Comparison of ENCODE assay signal across 8 cellular contexts in the genomic region with DNA sequence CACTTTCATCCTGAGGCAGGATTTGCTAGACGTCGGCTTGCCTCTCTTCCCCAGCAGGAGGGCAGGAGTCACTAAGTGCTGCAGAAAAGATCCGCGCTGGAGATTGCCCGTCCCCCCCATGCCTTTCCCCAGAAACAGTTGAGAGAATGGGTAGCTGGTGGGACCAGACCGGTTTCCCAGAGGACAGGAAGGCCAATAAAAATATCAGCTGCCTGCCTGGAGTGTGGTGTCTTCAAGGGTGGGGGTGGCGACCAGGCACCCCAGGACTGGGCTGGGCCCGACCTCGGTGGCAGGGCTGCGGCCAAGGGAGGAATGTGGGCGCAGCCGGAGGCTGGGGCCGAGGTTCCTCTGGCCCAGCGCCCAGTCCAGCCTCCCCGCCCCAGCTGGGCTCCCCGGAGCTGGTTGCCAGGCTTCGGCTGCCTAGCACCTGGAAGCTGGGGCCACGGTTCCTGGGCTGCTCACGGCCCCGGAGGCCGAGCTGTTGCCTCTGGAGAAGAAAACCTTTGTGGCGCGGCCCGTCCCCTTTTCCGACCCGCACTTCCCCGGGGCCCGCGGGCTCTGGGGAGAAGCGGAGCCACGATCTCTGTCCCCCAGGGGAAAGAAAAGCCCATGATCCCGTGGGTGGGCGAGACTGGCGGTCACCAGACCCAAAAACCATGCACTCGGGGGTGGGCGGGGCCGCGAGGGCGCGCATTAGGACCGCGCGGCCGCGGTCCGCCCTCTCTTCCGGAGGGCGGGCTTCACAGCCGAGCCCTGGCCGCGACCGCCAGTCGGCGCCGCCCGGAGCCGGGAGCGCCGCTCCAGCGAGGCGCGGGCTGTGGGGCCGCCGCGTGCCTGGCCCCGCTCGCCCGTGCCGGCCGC. TPM values are rescaled to one million over a fixed set of nuclear protein-coding genes. Genes with fewer than 3 reads are reported as not detected.
DNase-seq lines count a peak whose midpoint lies in the region; ATAC-seq and TF ChIP-seq lines count a peak whose summit lies in the region.

A gene with protein sequence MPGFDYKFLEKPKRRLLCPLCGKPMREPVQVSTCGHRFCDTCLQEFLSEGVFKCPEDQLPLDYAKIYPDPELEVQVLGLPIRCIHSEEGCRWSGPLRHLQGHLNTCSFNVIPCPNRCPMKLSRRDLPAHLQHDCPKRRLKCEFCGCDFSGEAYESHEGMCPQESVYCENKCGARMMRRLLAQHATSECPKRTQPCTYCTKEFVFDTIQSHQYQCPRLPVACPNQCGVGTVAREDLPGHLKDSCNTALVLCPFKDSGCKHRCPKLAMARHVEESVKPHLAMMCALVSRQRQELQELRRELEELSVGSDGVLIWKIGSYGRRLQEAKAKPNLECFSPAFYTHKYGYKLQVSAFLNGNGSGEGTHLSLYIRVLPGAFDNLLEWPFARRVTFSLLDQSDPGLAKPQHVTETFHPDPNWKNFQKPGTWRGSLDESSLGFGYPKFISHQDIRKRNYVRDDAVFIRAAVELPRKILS (plus strand): TSS at position 769 of the 861 bp plus-strand sequence. CDS start 102 bp downstream, outside the sequence.

- H3K9ac ChIP-seq in mammary epithelial cell (ENCODE audit: insufficient read depth, low read length), result peak within 1 kb of the TSS; percentile 99

- intact Hi-C loops in mammary epithelial cell (cut with micrococcal nuclease), result loop anchor here (1.0 kb wide), 2 partner anchors 15 to 160 kb away; a partner anchor contains a TSS

- H3K9me3 ChIP-seq in mammary epithelial cell (replicated peaks; ENCODE audit: insufficient read depth, low read length), result peaks cover 16% of the 10 kb centered on the region

- WGBS in mammary epithelial cell (ENCODE audit: low coverage, missing lambda C conversion rate), result 3% methylated on average over 29 of the region's 70 CpGs

- H4K20me1 ChIP-seq in mammary epithelial cell (ENCODE audit: insufficient read depth, low read length), result peaks cover 2% of the 10 kb centered on the region

- peaks cover 46% of the 10 kb centered on the region for H3K79me2 ChIP-seq in mammary epithelial cell (ENCODE audit: insufficient read depth, low read length)

- in situ Hi-C loops in mammary epithelial cell (cut with MboI; ENCODE audit: low sequenced_read_pairs in 2 of 2), result loop anchor here in 1 of 2 donors (25.0 kb wide), 1 partner anchor 369 kb away; no protein-coding TSS in a partner anchor

- peak within 1 kb of the TSS; percentile 23 for H2AFZ ChIP-seq in mammary epithelial cell (ENCODE audit: low read depth, low read length)

- H3K4me3 ChIP-seq in mammary epithelial cell (replicated peaks in 1 of 3; ENCODE audit: insufficient read depth in 1 of 3, low read depth in 2 of 3, low read length in 3 of 3) (peak within 1 kb of the TSS; percentile 88 to 96 (median 91)), skin epidermis (peak within 1 kb of the TSS; percentile 45 to 84 (median 72))

- TF ChIP-seq CTCF in VCaP (conservative IDR thresholded peaks at IDR 0.05), result peak; percentile 65
- TF ChIP-seq CTCF in mammary epithelial cell (conservative IDR thresholded peaks at IDR 0.05 in 1 of 2, IDR thresholded peaks at IDR 0.05 in 1 of 2; ENCODE audit: extremely low read depth in 1 of 2, insufficient read depth in 1 of 2, low read depth in 1 of 2, low read length in 2 of 2), result peak in 1 of 2 donors; percentile 18

- DNase-seq in A172 (ENCODE audit: low spot score) (peak; percentile 98), NCI-H2171 (lab: John Stamatoyannopoulos, UW) (peak; percentile 83), mammary epithelial cell (peak; percentile 82), iPS-NIHi11 (ENCODE audit: low spot score) (peak; percentile 88)

- CTCF ChIA-PET in mammary epithelial cell (lab: Charles Lee; ENCODE audit: low non-redundant PET), result interaction anchor here (0.6 kb wide), 1 partner anchor 16 kb away, joined by 3 read pairs; no protein-coding TSS in a partner anchor

- H3K27ac ChIP-seq in VCaP (peak within 1 kb of the TSS; percentile 99), mammary epithelial cell (ENCODE audit: insufficient read depth, low read depth, low read length) (peak within 1 kb of the TSS; percentile 98), skin epidermis (peak within 1 kb of the TSS; percentile 75 to 98 (median 93))

- no peaks in the 10 kb centered on the region for H3K27me3 ChIP-seq in mammary epithelial cell (ENCODE audit: insufficient read depth, low read length)

- peak; percentile 65 for ATAC-seq in GM18511 (IDR thresholded peaks at IDR 0.05; ENCODE audit: unreplicated experiment)
- ATAC-seq in HG03045 (IDR thresholded peaks at IDR 0.05; ENCODE audit: unreplicated experiment), result peak; percentile 66

- dilution Hi-C loops in mammary epithelial cell (cut with HindIII; ENCODE audit: low sequenced_read_pairs), result no loop called here

- peak within 1 kb of the TSS; percentile 98 for H3K4me2 ChIP-seq in mammary epithelial cell (ENCODE audit: insufficient read depth, low read depth, low read length)

- peaks cover 29% of the 10 kb centered on the region for H3K4me1 ChIP-seq in mammary epithelial cell (ENCODE audit: insufficient read depth, low read length)

- BruUV-seq in mammary epithelial cell (replicated peaks; lab: Mats Ljungman, UMichigan), result TSS peak; percentile 65

- H3K36me3 ChIP-seq in mammary epithelial cell (ENCODE audit: insufficient read depth, low read length), result peaks cover 11% of the 10 kb centered on the region

RNA-seq across cellular contexts. Expression of the gene that starts here (rescaled TPM):
- total RNA-seq in A172 (2014; rRNA removed; shearing (Covaris generic)), result 75.5 and 90.6 TPM in 2 replicates
- 100 to 1,000 TPM in 1 of 2 donors, 10 to 100 TPM in 1; 50.5 to 147 TPM for total RNA-seq in mammary epithelial cell
- polyA plus RNA-seq in mammary epithelial cell, result 85.3 TPM
- polyA minus RNA-seq in mammary epithelial cell, result 133 TPM

Comparison
In these comparisons a context has a peak if more than half of its experiments do, and no peak if none do; other contexts are left out.
1. Peak in every context shown above with its lines: DNase-seq, ATAC-seq, H3K4me3 ChIP-seq and H3K27ac ChIP-seq.